Comparison of ENCODE assay signal across 9 cellular contexts in genomic region chrX:153968754-153969124, GRCh38. TPM values are rescaled to one million over a fixed set of nuclear protein-coding genes. Genes with fewer than 3 reads are reported as not detected.
DNase-seq lines count a peak whose midpoint lies in the region; ATAC-seq lines count a peak whose summit lies in the region.
"Had no signal": no experiment of that assay in that cellular context is flagged by ENCODE, and none has a peak within 500 bp of the region (broad histone marks: within the 10 kb centered on the region; RNA-seq: fewer than 3 reads in every experiment).

No MANE protein-coding gene starts in this region.

- no peaks in the 10 kb centered on the region for H3K27me3 ChIP-seq in CD8-positive, alpha-beta memory T cell (ENCODE audit: insufficient read depth, low read length, poor library complexity, severe bottlenecking)
- no peaks in the 10 kb centered on the region for H3K27me3 ChIP-seq in iPS-15b (ENCODE audit: control insufficient read depth, insufficient read depth, low read length)

- H3K36me3 Mint-ChIP-seq in CD8-positive, alpha-beta memory T cell, result peaks cover 0 to 22% (median 0%) of the 10 kb centered on the region in 3 donors
- peaks cover 8% of the 10 kb centered on the region in 2 donors for H3K36me3 Mint-ChIP-seq in activated T-cell treated with anti-CD3 and anti-CD28 coated beads, Interleukin-2, amount 50 U/mL, for 72 hours (ENCODE audit: insufficient read depth in 2 of 2)

- POLR2A ChIA-PET in CD8-positive, alpha-beta memory T cell (lab: Charles Lee), result interaction anchor here (0.8 to 1.0 kb wide), 3 partner anchors 13 to 40 kb away, joined by 3 read pairs; no protein-coding TSS in a partner anchor

- in situ Hi-C loops in KBM-7 (cut with MboI; ENCODE audit: low pct_unique_long_range_greater_than_20kb, low sequenced_read_pairs), result no loop called here

- H3K36me3 ChIP-seq in CD8-positive, alpha-beta memory T cell (ENCODE audit: insufficient read depth, low read length), result peaks cover 5% of the 10 kb centered on the region
- H3K36me3 ChIP-seq in iPS-15b (ENCODE audit: control insufficient read depth, insufficient read depth, low read length), result peaks cover 15% of the 10 kb centered on the region

- peak overlapping the region; percentile 47 to 98 (median 96) for H3K27ac Mint-ChIP-seq in CD8-positive, alpha-beta memory T cell
- peak overlapping the region; percentile 65 for H3K27ac Mint-ChIP-seq in activated T-cell treated with anti-CD3 and anti-CD28 coated beads, Interleukin-2, amount 50 U/mL, for 72 hours

- DNase-seq in CD8-positive, alpha-beta memory T cell, result peak in 2 of 5 donors; percentile 54 to 60
- DNase-seq in KBM-7 (peak; percentile 66), substantia nigra (lab: John Stamatoyannopoulos, UW) (peak in 8 of 49 donors; percentile 4 to 30 (median 16)), hepatic stellate cell (ENCODE audit: low spot score) (no peak), NCI-H2029 (lab: John Stamatoyannopoulos, UW) (no peak), AG08396 (ENCODE audit: low spot score) (no peak)
- peak in 1 of 2 donors; percentile 46 for DNase-seq in activated T-cell treated with anti-CD3 and anti-CD28 coated beads, Interleukin-2, amount 50 U/mL, for 72 hours

- H3K9me3 ChIP-seq in CD8-positive, alpha-beta memory T cell (ENCODE audit: low read length), result no peaks in the 10 kb centered on the region
- peaks cover 4% of the 10 kb centered on the region for H3K9me3 ChIP-seq in iPS-15b (ENCODE audit: control insufficient read depth, insufficient read depth, low read length)

- H3K4me1 ChIP-seq in CD8-positive, alpha-beta memory T cell (ENCODE audit: insufficient read depth, low read length), result peaks cover 43% of the 10 kb centered on the region
- peaks cover 3% of the 10 kb centered on the region for H3K4me1 ChIP-seq in iPS-15b (ENCODE audit: control insufficient read depth, insufficient read depth, low read length)

- ATAC-seq in activated T-cell treated with anti-CD3 and anti-CD28 coated beads, Interleukin-2, amount 50 U/mL, for 72 hours (replicated peaks in 1 of 2), result no peak

- peaks cover 42 to 51% (median 46%) of the 10 kb centered on the region in 3 donors for H3K4me1 Mint-ChIP-seq in CD8-positive, alpha-beta memory T cell
- peaks cover 41% of the 10 kb centered on the region for H3K4me1 Mint-ChIP-seq in activated T-cell treated with anti-CD3 and anti-CD28 coated beads, Interleukin-2, amount 50 U/mL, for 72 hours (ENCODE audit: low read depth)

- peak overlapping the region; percentile 95 to 100 (median 100) for H3K4me3 Mint-ChIP-seq in CD8-positive, alpha-beta memory T cell
- H3K4me3 Mint-ChIP-seq in activated T-cell treated with anti-CD3 and anti-CD28 coated beads, Interleukin-2, amount 50 U/mL, for 72 hours, result peak overlapping the region; percentile 100

- CTCF ChIA-PET in CD8-positive, alpha-beta memory T cell (lab: Charles Lee), result interaction anchor here (0.8 to 7.2 kb wide), 5 partner anchors 21 to 205 kb away, joined by 4 to 54 read pairs (median 5); partner anchors contain the start of genes IRAK1 and PLXNB3

- H3K9ac ChIP-seq in iPS-15b (ENCODE audit: low read depth, low read length), result no peak overlapping the region

- H3K9me3 Mint-ChIP-seq in CD8-positive, alpha-beta memory T cell, result peaks cover 0 to 2% (median 0%) of the 10 kb centered on the region in 5 donors
- H3K9me3 Mint-ChIP-seq in activated T-cell treated with anti-CD3 and anti-CD28 coated beads, Interleukin-2, amount 50 U/mL, for 72 hours, result no peaks in the 10 kb centered on the region

- H3K4me3 ChIP-seq in CD8-positive, alpha-beta memory T cell (ENCODE audit: low read length), result peak overlapping the region; percentile 93
- peak overlapping the region; percentile 95 for H3K4me3 ChIP-seq in iPS-15b (ENCODE audit: low read depth, low read length)

- peak overlapping the region; percentile 67 for H3K27ac ChIP-seq in CD8-positive, alpha-beta memory T cell (ENCODE audit: low read depth, low read length)
- peak overlapping the region; percentile 98 for H3K27ac ChIP-seq in substantia nigra (ENCODE audit: low read depth, low read length, poor library complexity, severe bottlenecking)

- H3K27me3 Mint-ChIP-seq in CD8-positive, alpha-beta memory T cell, result peaks cover 0 to 4% of the 10 kb centered on the region in 2 donors
- no peaks in the 10 kb centered on the region for H3K27me3 Mint-ChIP-seq in activated T-cell treated with anti-CD3 and anti-CD28 coated beads, Interleukin-2, amount 50 U/mL, for 72 hours (ENCODE audit: low read depth)

RNA-seq across cellular contexts. Expression of gene HCFC1, which starts 2.9 kb away (rescaled TPM):
- total RNA-seq in CD8-positive, alpha-beta memory T cell, result 100 to 1,000 TPM; 152 to 156 TPM
- 12.4 TPM for polyA plus RNA-seq in CD8-positive, alpha-beta memory T cell
- total RNA-seq in activated T-cell treated with anti-CD3 and anti-CD28 coated beads, Interleukin-2, amount 50 U/mL, for 72 hours, result 10 to 100 TPM; 59.3 to 65.8 TPM

RNA-seq across cellular contexts. Expression of gene TMEM187, which starts 3.8 kb away (rescaled TPM):
- 1 to 10 TPM; 3.3 to 3.5 TPM for total RNA-seq in CD8-positive, alpha-beta memory T cell
- 17.2 TPM for polyA plus RNA-seq in CD8-positive, alpha-beta memory T cell
- total RNA-seq in activated T-cell treated with anti-CD3 and anti-CD28 coated beads, Interleukin-2, amount 50 U/mL, for 72 hours, result 1 to 10 TPM; 9.1 to 9.8 TPM

RNA-seq across cellular contexts. Expression of gene RENBP, which starts 24.3 kb away (rescaled TPM):
- 1 to 10 TPM; 3.5 to 4.6 TPM for total RNA-seq in CD8-positive, alpha-beta memory T cell
- polyA plus RNA-seq in CD8-positive, alpha-beta memory T cell, result not detected
- 10 to 100 TPM; 11.6 to 13.9 TPM for total RNA-seq in activated T-cell treated with anti-CD3 and anti-CD28 coated beads, Interleukin-2, amount 50 U/mL, for 72 hours
- total RNA-seq: M059J had no signal

RNA-seq across cellular contexts. Expression of gene NAA10, which starts 33.9 kb away (rescaled TPM):
- 100 to 1,000 TPM; 160 to 162 TPM for total RNA-seq in CD8-positive, alpha-beta memory T cell
- polyA plus RNA-seq in CD8-positive, alpha-beta memory T cell, result 105 TPM
- total RNA-seq in activated T-cell treated with anti-CD3 and anti-CD28 coated beads, Interleukin-2, amount 50 U/mL, for 72 hours, result 10 to 100 TPM; 76.7 to 94.1 TPM

RNA-seq across cellular contexts. Expression of gene ARHGAP4, which starts 42.7 kb away (rescaled TPM):
- total RNA-seq in CD8-positive, alpha-beta memory T cell, result 100 to 1,000 TPM; 124 to 133 TPM
- 116 TPM for polyA plus RNA-seq in CD8-positive, alpha-beta memory T cell
- 100 to 1,000 TPM; 147 to 158 TPM for total RNA-seq in activated T-cell treated with anti-CD3 and anti-CD28 coated beads, Interleukin-2, amount 50 U/mL, for 72 hours
